In genomic region chr9:214488-215448, GRCh38 we compare ENCODE assay signal across 8 cellular contexts. TPM values are rescaled to one million over a fixed set of nuclear protein-coding genes. Genes with fewer than 3 reads are reported as not detected.
DNase-seq lines count a peak whose midpoint lies in the region; ATAC-seq, FAIRE-seq and TF ChIP-seq lines count a peak whose summit lies in the region.

DOCK8 (plus strand) TSS chr9:214865; CDS start chr9:214977, 112 bp downstream.

- peak within 1 kb of the TSS; percentile 34 to 97 (median 92) for H3K27ac ChIP-seq in pancreas
- peak within 1 kb of the TSS; percentile 78 to 86 (median 85) for H3K27ac ChIP-seq in transverse colon

- peaks cover 15% of the 10 kb centered on the region for H3K4me1 Mint-ChIP-seq in activated T-cell treated with anti-CD3 and anti-CD28 coated beads, Interleukin-2, amount 50 U/mL, for 72 hours (ENCODE audit: low read depth)

- no peaks in the 10 kb centered on the region for H3K9me3 Mint-ChIP-seq in activated T-cell treated with anti-CD3 and anti-CD28 coated beads, Interleukin-2, amount 50 U/mL, for 72 hours

- H3K27me3 ChIP-seq in NT2/D1 (ENCODE audit: insufficient read depth, insufficient read length) (peaks cover 53% of the 10 kb centered on the region), pancreas (no peaks in the 10 kb centered on the region), transverse colon (peaks cover 30% of the 10 kb centered on the region)

- no peak for TF ChIP-seq EP300 in transverse colon (IDR thresholded peaks at IDR 0.05; ENCODE audit: low read depth)

- DNase-seq in NCI-H2227 (lab: John Stamatoyannopoulos, UW; ENCODE audit: unreplicated experiment) (peak; percentile 12), NCI-H2227 treated with DMSO at 0.1 percent for 48 hours (lab: John Stamatoyannopoulos, UW) (no peak), NT2/D1 (ENCODE audit: low read depth, low spot score) (peak; percentile 59), foreskin melanocyte (peak; percentile 65), pancreas (peak; percentile 69 to 92 (median 80)), transverse colon (peak; percentile 80)
- DNase-seq in activated T-cell treated with anti-CD3 and anti-CD28 coated beads, Interleukin-2, amount 50 U/mL, for 72 hours = peak; percentile 74 to 83

- no peak for FAIRE-seq in pancreas (lab: Jason Lieb, UNC)

- H3K27me3 Mint-ChIP-seq in activated T-cell treated with anti-CD3 and anti-CD28 coated beads, Interleukin-2, amount 50 U/mL, for 72 hours (ENCODE audit: low read depth) = peaks cover 15% of the 10 kb centered on the region

- in situ Hi-C loops in transverse colon (cut with MboI; ENCODE audit: low pct_ligation_motif_present in 1 of 4, low pct_unique_long_range_greater_than_20kb in 1 of 4, low sequenced_read_pairs in 3 of 4) = no loop called here

- H3K36me3 Mint-ChIP-seq in activated T-cell treated with anti-CD3 and anti-CD28 coated beads, Interleukin-2, amount 50 U/mL, for 72 hours (ENCODE audit: insufficient read depth in 2 of 2) = no peaks in the 10 kb centered on the region

- intact Hi-C loops in pancreas (cut with DNase I) = no loop called here
- intact Hi-C loops in transverse colon (cut with DNase I; ENCODE audit: low total_unique reads) = no loop called here

- TF ChIP-seq CTCF in pancreas (IDR thresholded peaks at IDR 0.05) (peak in 1 of 4 donors; percentile 15), transverse colon (IDR thresholded peaks at IDR 0.05) (peak in 4 of 5 experiments; percentile 27 to 41 (median 33))

- peak within 1 kb of the TSS; percentile 79 for H3K9ac ChIP-seq in NT2/D1 (ENCODE audit: insufficient read length, low read depth)

- ATAC-seq in HG02981 (IDR thresholded peaks at IDR 0.05; ENCODE audit: unreplicated experiment) = peak; percentile 82
- peak; percentile 93 to 95 for ATAC-seq in activated T-cell treated with anti-CD3 and anti-CD28 coated beads, Interleukin-2, amount 50 U/mL, for 72 hours (replicated peaks in 1 of 2)
- peak; percentile 89 to 92 (median 91) for ATAC-seq in pancreas

- peak within 1 kb of the TSS; percentile 86 to 89 for H3K4me3 Mint-ChIP-seq in activated T-cell treated with anti-CD3 and anti-CD28 coated beads, Interleukin-2, amount 50 U/mL, for 72 hours

- TF ChIP-seq POLR2A in transverse colon (IDR thresholded peaks at IDR 0.05) = peak; percentile 54

- H3K36me3 ChIP-seq in NT2/D1 (ENCODE audit: insufficient read depth, insufficient read length, low read length) = no peaks in the 10 kb centered on the region
- H3K36me3 ChIP-seq in pancreas = no peaks in the 10 kb centered on the region
- no peaks in the 10 kb centered on the region for H3K36me3 ChIP-seq in transverse colon

- 1% methylated on average over 91 to 116 of the region's 116 CpGs for WGBS in pancreas, 2 donors
- WGBS in transverse colon (ENCODE audit: low coverage in 1 of 2), 2 donors = 1% methylated on average over 106 of the region's 116 CpGs; no CpG with 5 or more reads in 1 of the 2 donors

- peak within 1 kb of the TSS; percentile 52 for H3K27ac Mint-ChIP-seq in activated T-cell treated with anti-CD3 and anti-CD28 coated beads, Interleukin-2, amount 50 U/mL, for 72 hours

- H3K4me3 ChIP-seq in NT2/D1 (ENCODE audit: insufficient read length, low read depth) (peak within 1 kb of the TSS; percentile 66), pancreas (peak within 1 kb of the TSS; percentile 43 to 64 (median 48)), transverse colon (peak within 1 kb of the TSS; percentile 35 to 83 (median 52))

- H3K4me1 ChIP-seq in NT2/D1 (ENCODE audit: insufficient read depth, insufficient read length) (no peaks in the 10 kb centered on the region), pancreas (peaks cover 0 to 62% (median 9%) of the 10 kb centered on the region in 3 donors), transverse colon (peaks cover 0 to 14% (median 8%) of the 10 kb centered on the region in 4 donors)

- H3K9me3 ChIP-seq in NT2/D1 (ENCODE audit: insufficient read depth, low read length) (no peaks in the 10 kb centered on the region), pancreas (no peaks in the 10 kb centered on the region), transverse colon (no peaks in the 10 kb centered on the region)

RNA-seq across cellular contexts. Expression of gene DOCK8, which starts in this region (rescaled TPM):
- total RNA-seq in activated T-cell treated with anti-CD3 and anti-CD28 coated beads, Interleukin-2, amount 50 U/mL, for 72 hours = 100 to 1,000 TPM; 199 to 213 TPM
- total RNA-seq in pancreas (10 to 100 TPM in 3 of 6 donors, 1 to 10 TPM in 3; 4.3 to 22.7 (median 8.8) TPM), transverse colon (10 to 100 TPM; 11.2 to 59.5 (median 14.7) TPM)
- 1 to 10 TPM; 1.7 to 2.9 TPM for polyA plus RNA-seq in pancreas
